ENCODE assay signal across 9 cellular contexts in the genomic region with DNA sequence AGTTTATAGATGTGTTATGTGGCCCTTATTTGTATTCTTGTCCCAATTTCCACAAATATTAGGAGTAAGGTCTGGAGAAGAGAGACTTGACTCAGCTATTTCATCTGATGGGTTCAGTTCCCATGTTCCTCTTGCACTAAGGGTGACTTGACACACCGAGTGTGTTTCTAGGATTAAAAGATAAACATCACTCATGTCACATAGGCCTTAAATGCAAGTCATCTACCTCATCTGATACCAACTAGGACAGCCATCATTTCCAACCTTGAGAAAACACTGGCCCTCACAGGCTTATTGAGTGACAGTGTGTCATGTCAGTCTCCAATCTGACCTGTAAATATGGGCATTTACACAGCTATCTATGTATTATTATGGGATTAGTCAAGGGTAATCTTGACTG. TPM values are rescaled to one million over a fixed set of nuclear protein-coding genes. Genes with fewer than 3 reads are reported as not detected.
"Had no signal": no experiment of that assay in that cellular context is flagged by ENCODE, and none has a peak within 500 bp of the region (broad histone marks: within the 10 kb centered on the region; RNA-seq: fewer than 3 reads in every experiment).

No MANE protein-coding gene starts in this region.

- DNase-seq: GDM1, GF-D8 had no signal

- FAIRE-seq: G401.6, GM12878, GM12891, GM12892, GM18507, GM19239 had no signal

- ATAC-seq: GM12878 had no signal

- H3K4me3 ChIP-seq: GM12878 had no signal

RNA-seq across cellular contexts. Expression of a gene that starts 53.0 kb away (rescaled TPM):
- total RNA-seq: G401 had no signal
